Comparison of ENCODE assay signal across 12 cellular contexts in the genomic region with DNA sequence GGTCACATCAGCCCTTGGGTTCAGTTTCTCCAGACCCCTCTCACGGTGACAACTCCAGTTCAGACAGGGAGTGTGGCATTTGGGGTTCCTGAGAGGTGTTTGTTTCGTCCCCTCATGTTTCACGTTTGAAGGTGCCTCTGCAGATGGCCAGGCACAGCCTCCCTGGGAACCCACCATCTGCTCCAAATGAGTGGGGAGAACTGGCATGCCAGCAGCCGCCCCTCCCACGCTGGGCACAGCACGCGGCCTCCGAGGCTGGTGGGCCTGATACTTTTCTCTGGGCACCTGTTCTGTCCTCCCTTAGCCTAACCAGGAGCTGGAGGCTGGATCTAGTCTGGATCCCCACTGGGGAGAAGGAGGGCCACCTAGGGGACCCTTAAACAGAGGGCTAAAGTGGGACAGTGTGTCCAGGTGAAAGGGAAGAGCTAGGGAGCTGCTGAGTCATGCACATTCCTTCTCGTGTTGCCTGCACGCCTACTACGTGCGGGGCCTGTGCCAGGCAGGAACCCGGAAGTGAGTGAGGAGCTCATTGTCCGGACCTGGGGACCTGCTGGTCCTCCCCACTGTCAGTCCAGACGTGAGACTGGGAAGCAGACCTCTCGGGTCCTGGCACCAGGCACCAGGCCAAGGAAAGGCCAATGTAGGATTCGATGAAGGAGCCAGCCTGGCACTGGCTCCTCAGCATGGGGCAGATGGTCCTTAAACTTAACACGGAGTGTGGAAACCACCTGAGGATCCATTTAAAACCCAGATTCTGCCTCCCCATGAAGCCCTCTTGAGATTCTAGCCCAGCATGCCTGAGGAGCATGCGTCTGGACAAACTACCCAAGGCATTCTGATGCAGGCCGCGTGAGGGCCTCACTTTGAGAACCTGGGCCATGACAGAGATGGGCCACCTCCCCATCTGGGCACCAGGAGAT. TPM values are rescaled to one million over a fixed set of nuclear protein-coding genes. Genes with fewer than 3 reads are reported as not detected.
DNase-seq lines count a peak whose midpoint lies in the region; ATAC-seq and TF ChIP-seq lines count a peak whose summit lies in the region.
"Had no signal": no experiment of that assay in that cellular context is flagged by ENCODE, and none has a peak within 500 bp of the region (broad histone marks: within the 10 kb centered on the region; RNA-seq: fewer than 3 reads in every experiment).

No MANE protein-coding gene starts in this region.

- peak overlapping the region; percentile 64 for H3K27ac ChIP-seq in RWPE1
- H3K27ac ChIP-seq in hepatocyte: peak overlapping the region; percentile 70
- H3K27ac ChIP-seq in stomach: peak overlapping the region in 4 of 5 donors; percentile 15 to 63 (median 50)

- TF ChIP-seq CTCF in RWPE1 (conservative IDR thresholded peaks at IDR 0.05; ENCODE audit: low read depth): no peak
- TF ChIP-seq CTCF in hepatocyte (IDR thresholded peaks at IDR 0.05; ENCODE audit: poor library complexity): no peak
- TF ChIP-seq CTCF in stomach (IDR thresholded peaks at IDR 0.05): no peak

- no peak overlapping the region for H3K4me2 ChIP-seq in hepatocyte

- peaks cover 15% of the 10 kb centered on the region for H3K4me1 ChIP-seq in hepatocyte (ENCODE audit: insufficient read depth)
- peaks cover 5 to 18% (median 16%) of the 10 kb centered on the region in 4 donors for H3K4me1 ChIP-seq in stomach

- H3K27me3 ChIP-seq in hepatocyte: no peaks in the 10 kb centered on the region
- H3K27me3 ChIP-seq in stomach: peaks cover 0 to 10% (median 0%) of the 10 kb centered on the region in 3 donors

- TF ChIP-seq POLR2A in stomach (IDR thresholded peaks at IDR 0.05): no peak

- POLR2A ChIA-PET in RWPE1 (lab: Yijun Ruan, JAX; ENCODE audit: low non-redundant PET): no interaction called here

- H3K9me2 ChIP-seq in hepatocyte (replicated peaks; ENCODE audit: insufficient read depth): no peaks in the 10 kb centered on the region

- peak; percentile 48 for DNase-seq in GM03348 (ENCODE audit: low spot score)
- no peak for DNase-seq in RWPE1 (ENCODE audit: low spot score)
- DNase-seq in hepatocyte (ENCODE audit: low spot score): peak; percentile 7
- DNase-seq in stomach: no peak
- DNase-seq in retina: no peak
- no peak for DNase-seq in T-helper 1 cell
- DNase-seq: activated CD4-positive, alpha-beta T cell treated with anti-CD3 and anti-CD28 coated beads, Interleukin-2, amount 10 ng/mL, durations not matched to agents 24 days and 14 days; activated naive CD4-positive, alpha-beta T cell treated with Interleukin-2 at 50 U/mL for 16 hours; effector CD4-positive, alpha-beta T cell; SHP77 treated with DMSO at 0.1 percent for 48 hours had no signal

- ATAC-seq in HG03571 (IDR thresholded peaks at IDR 0.05; ENCODE audit: unreplicated experiment) (no peak), GM18873 (IDR thresholded peaks at IDR 0.05; ENCODE audit: low FRiP score, unreplicated experiment) (no peak)

- H2AFZ ChIP-seq in hepatocyte: no peak overlapping the region

- intact Hi-C loops in stomach (cut with DNase I; ENCODE audit: low total_unique reads): no loop called here

- WGBS in hepatocyte (ENCODE audit: low lambda C conversion rate, missing lambda C conversion rate): 81% methylated on average over 21 of the region's 21 CpGs
- WGBS in stomach, 5 donors: 60 to 73% (median 68%) methylated on average over 18 to 21 of the region's 21 CpGs

- H3K36me3 ChIP-seq in hepatocyte (replicated peaks; ENCODE audit: insufficient read depth, low read depth): no peaks in the 10 kb centered on the region
- H3K36me3 ChIP-seq in stomach: no peaks in the 10 kb centered on the region

- H3K9me3 ChIP-seq in hepatocyte (ENCODE audit: low read depth): no peaks in the 10 kb centered on the region
- no peaks in the 10 kb centered on the region for H3K9me3 ChIP-seq in stomach

- H3K79me2 ChIP-seq in hepatocyte: no peaks in the 10 kb centered on the region

- no peak overlapping the region for H3K4me3 ChIP-seq in hepatocyte
- H3K4me3 ChIP-seq in stomach: no peak overlapping the region

- CTCF ChIA-PET in RWPE1 (lab: Yijun Ruan, JAX): interaction anchor here (0.8 to 1.2 kb wide), 3 partner anchors 10 to 81 kb away, joined by 4 to 5 read pairs (median 4); no protein-coding TSS in a partner anchor

- TF ChIP-seq EP300 in stomach (IDR thresholded peaks at IDR 0.05): no peak

- H4K20me1 ChIP-seq in hepatocyte (ENCODE audit: insufficient read depth, poor library complexity, severe bottlenecking): no peaks in the 10 kb centered on the region

RNA-seq across cellular contexts. Expression of gene DNM1, which starts 11.7 kb away (rescaled TPM):
- total RNA-seq in hepatocyte (13.4 and 14.4 TPM in 2 replicates), stomach (10 to 100 TPM; 20.1 to 60.8 (median 25.0) TPM)
- polyA plus RNA-seq in hepatocyte (37.2 and 40.6 TPM in 2 replicates), stomach (1 to 10 TPM; 2.3 to 4.8 (median 3.5) TPM)

RNA-seq across cellular contexts. Expression of gene CIZ1, which starts 23.5 kb away (rescaled TPM):
- 31.0 and 31.1 TPM in 2 replicates for total RNA-seq in hepatocyte
- 85.6 and 91.0 TPM in 2 replicates for polyA plus RNA-seq in hepatocyte
- total RNA-seq in stomach: 100 to 1,000 TPM in 1 of 5 donors, 10 to 100 TPM in 4; 15.2 to 217 (median 62.2) TPM
- polyA plus RNA-seq in stomach: 10 to 100 TPM; 41.0 to 62.7 (median 49.0) TPM

RNA-seq across cellular contexts. Expression of gene BBLN, which starts 54.8 kb away (rescaled TPM):
- total RNA-seq in hepatocyte: 88.1 and 102 TPM in 2 replicates
- polyA plus RNA-seq in hepatocyte: 86.6 and 92.6 TPM in 2 replicates
- 100 to 1,000 TPM in 2 of 5 donors, 10 to 100 TPM in 2, not detected in 1; 17.8 to 193 (median 113) TPM for total RNA-seq in stomach
- 100 to 1,000 TPM; 108 to 161 (median 147) TPM for polyA plus RNA-seq in stomach

Comparison
In these comparisons a context has a peak if more than half of its experiments do, and no peak if none do; other contexts are left out.
1. DNase-seq: peak in GM03348 (single experiment) and hepatocyte (single experiment); none in RWPE1 (single experiment), stomach (single experiment), retina (single experiment) and T-helper 1 cell (0 of 5).
2. Peak in every context shown above with its lines, with median percentiles within 50 percentile points of each other: H3K27ac ChIP-seq.